9 cellular contexts compared by ENCODE assay signal in genomic region chr9:752201-752600, GRCh38.
DNase-seq lines count a peak whose midpoint lies in the region; ATAC-seq, FAIRE-seq and TF ChIP-seq lines count a peak whose summit lies in the region.
"Had no signal": no experiment of that assay in that cellular context is flagged by ENCODE, and none has a peak within 500 bp of the region (broad histone marks: within the 10 kb centered on the region; RNA-seq: fewer than 3 reads in every experiment).

No MANE protein-coding gene starts in this region.

- no peaks in the 10 kb centered on the region; a peak in 1 of 22 replicates for H3K36me3 ChIP-seq in BLaER1 treated with 17β-estradiol and CSF1 and Interleukin-3, amounts not matched to agents 10 nM and 100 nM
- H3K36me3 ChIP-seq in endothelial cell of umbilical vein (ENCODE audit: control insufficient read depth in 2 of 2, extremely low read depth in 1 of 2, insufficient read depth in 2 of 2, low read length in 2 of 2) (no peaks in the 10 kb centered on the region), psoas muscle (ENCODE audit: insufficient read depth in 1 of 2, low read depth in 1 of 2) (peaks cover 0 to 8% of the 10 kb centered on the region in 2 donors)
- no peaks in the 10 kb centered on the region for H3K36me3 ChIP-seq in CD4-positive, alpha-beta memory T cell (ENCODE audit: insufficient read depth, low read length)

- TF ChIP-seq POLR2A in endothelial cell of umbilical vein (IDR thresholded peaks at IDR 0.05; ENCODE audit: low read depth, low read length) = no peak

- DNase-seq in NCI-H226 (peak; percentile 79), endothelial cell of umbilical vein (ENCODE audit: low read depth, low spot score) (peak; percentile 82), psoas muscle (no peak)
- DNase-seq in stimulated activated CD4-positive, alpha-beta T cell treated with anti-CD3 and anti-CD28 coated beads, Interleukin-12 subunit alpha, Interleukin-12 subunit beta, amount 100 ng/mL, for 4 hours = no peak
- DNase-seq in CD4-positive, alpha-beta memory T cell = no peak
- DNase-seq: NCI-H2171 treated with DMSO at 0.1 percent for 48 hours had no signal

- H3K9ac ChIP-seq in BLaER1 treated with 17β-estradiol and CSF1 and Interleukin-3, amounts not matched to agents 10 nM and 100 nM = no peak overlapping the region
- H3K9ac ChIP-seq in endothelial cell of umbilical vein (replicated peaks; ENCODE audit: extremely low read depth, insufficient read depth, low read length) = no peak overlapping the region

- FAIRE-seq in endothelial cell of umbilical vein (lab: Jason Lieb, UNC) = peak; percentile 89

- dilution Hi-C loops in endothelial cell of umbilical vein (cut with MboI; ENCODE audit: extremely low pct_ligation_motif_present, low sequenced_read_pairs) = loop anchor here (25.0 kb wide), 1 partner anchor 140 kb away; no protein-coding TSS in a partner anchor

- intact Hi-C loops in endothelial cell of umbilical vein (cut with micrococcal nuclease) (loop anchor here (1.0 kb wide), 1 partner anchor 75 kb away; no protein-coding TSS in a partner anchor), psoas muscle (cut with DNase I) (loop anchor here in 1 of 2 donors (5.0 kb wide), 1 partner anchor 55 kb away; no protein-coding TSS in a partner anchor)
- intact Hi-C loops in CD4-positive, alpha-beta memory T cell (cut with micrococcal nuclease) = no loop called here

- H3K4me3 Mint-ChIP-seq in CD4-positive, alpha-beta memory T cell = no peak overlapping the region

- no TSS peak for BruUV-seq in endothelial cell of umbilical vein (replicated peaks; lab: Mats Ljungman, UMichigan)

- no peak for TF ChIP-seq CTCF in endothelial cell of umbilical vein (IDR thresholded peaks at IDR 0.05; ENCODE audit: extremely low read depth in 1 of 2, insufficient read depth in 1 of 2, low read depth in 1 of 2, low read length in 2 of 2)
- no peak for TF ChIP-seq CTCF in psoas muscle (IDR thresholded peaks at IDR 0.05)

- ATAC-seq in psoas muscle (no peak), GM18873 (IDR thresholded peaks at IDR 0.05; ENCODE audit: low FRiP score, unreplicated experiment) (no peak), GM18520 (IDR thresholded peaks at IDR 0.05; ENCODE audit: unreplicated experiment) (no peak)

- no peak overlapping the region for H2AFZ ChIP-seq in endothelial cell of umbilical vein (ENCODE audit: low read depth, low read length)

- POLR2A ChIA-PET in endothelial cell of umbilical vein (lab: Charles Lee) = interaction anchor here (1.0 kb wide), 1 partner anchor 68 kb away, joined by 5 read pairs; no protein-coding TSS in a partner anchor
- POLR2A ChIA-PET in CD4-positive, alpha-beta memory T cell (lab: Charles Lee; ENCODE audit: partially characterized antibody) = no interaction called here

- H3K4me1 Mint-ChIP-seq in CD4-positive, alpha-beta memory T cell = peaks cover 26 to 49% (median 40%) of the 10 kb centered on the region in 4 donors

- H3K27ac Mint-ChIP-seq in CD4-positive, alpha-beta memory T cell = no peak overlapping the region

- H3K9me1 ChIP-seq in endothelial cell of umbilical vein (replicated peaks; ENCODE audit: control insufficient read depth, extremely low read depth, insufficient read depth, low read length) = no peaks in the 10 kb centered on the region

- H4K20me1 ChIP-seq in BLaER1 treated with 17β-estradiol and CSF1 and Interleukin-3, amounts not matched to agents 10 nM and 100 nM = no peaks in the 10 kb centered on the region
- H4K20me1 ChIP-seq in endothelial cell of umbilical vein (replicated peaks; ENCODE audit: control insufficient read depth, extremely low read depth, insufficient read depth, low read length) = no peaks in the 10 kb centered on the region

- H3K4me3 ChIP-seq in BLaER1 treated with 17β-estradiol and CSF1 and Interleukin-3, amounts not matched to agents 10 nM and 100 nM = no peak overlapping the region; a peak in 1 of 20 replicates
- H3K4me3 ChIP-seq in endothelial cell of umbilical vein (replicated peaks in 1 of 3; ENCODE audit: insufficient read depth in 1 of 3, low read depth in 1 of 3, low read length in 3 of 3) = no peak overlapping the region
- H3K4me3 ChIP-seq in psoas muscle = no peak overlapping the region
- no peak overlapping the region for H3K4me3 ChIP-seq in CD4-positive, alpha-beta memory T cell (ENCODE audit: low read length in 2 of 2)

- H3K4me2 ChIP-seq in BLaER1 treated with 17β-estradiol and CSF1 and Interleukin-3, amounts not matched to agents 10 nM and 100 nM = peak overlapping the region; percentile 68 to 94 (median 88)
- H3K4me2 ChIP-seq in endothelial cell of umbilical vein (ENCODE audit: insufficient read depth, low read length) = peak overlapping the region; percentile 43

- no peaks in the 10 kb centered on the region for H3K79me2 ChIP-seq in endothelial cell of umbilical vein (ENCODE audit: control insufficient read depth, insufficient read depth, low read length)

- H3K36me3 Mint-ChIP-seq in CD4-positive, alpha-beta memory T cell = peaks cover 1 to 3% of the 10 kb centered on the region in 2 donors

- 81 to 89% (median 88%) methylated on average over 5 of the region's 5 CpGs for WGBS in psoas muscle, 3 donors

- no peaks in the 10 kb centered on the region; a peak in 1 of 22 replicates for H3K9me3 ChIP-seq in BLaER1 treated with 17β-estradiol and CSF1 and Interleukin-3, amounts not matched to agents 10 nM and 100 nM (replicated peaks in 1 of 11)
- H3K9me3 ChIP-seq in endothelial cell of umbilical vein (replicated peaks; ENCODE audit: control insufficient read depth, insufficient read depth, low read length) = no peaks in the 10 kb centered on the region
- H3K9me3 ChIP-seq in psoas muscle = no peaks in the 10 kb centered on the region
- H3K9me3 ChIP-seq in CD4-positive, alpha-beta memory T cell (ENCODE audit: control insufficient read depth in 1 of 2, low read length in 2 of 2) = no peaks in the 10 kb centered on the region

- no peaks in the 10 kb centered on the region for H3K9me3 Mint-ChIP-seq in CD4-positive, alpha-beta memory T cell

- CTCF ChIA-PET in endothelial cell of umbilical vein (lab: Charles Lee) = interaction anchor here (0.7 to 2.2 kb wide), 7 partner anchors 9 to 139 kb away, joined by 3 to 10 read pairs (median 5); no protein-coding TSS in a partner anchor
- CTCF ChIA-PET in CD4-positive, alpha-beta memory T cell (lab: Charles Lee; ENCODE audit: partially characterized antibody) = interaction anchor here (1.5 kb wide), 1 partner anchor 14 kb away, joined by 4 read pairs; no protein-coding TSS in a partner anchor

- peak overlapping the region in 8 of 11 experiments; percentile 11 to 64 (median 55); a peak in 11 of 22 replicates for H3K27ac ChIP-seq in BLaER1 treated with 17β-estradiol and CSF1 and Interleukin-3, amounts not matched to agents 10 nM and 100 nM
- peak overlapping the region; percentile 50 for H3K27ac ChIP-seq in endothelial cell of umbilical vein (ENCODE audit: insufficient read depth, low read depth, low read length)
- H3K27ac ChIP-seq in psoas muscle = peak overlapping the region; percentile 85
- H3K27ac ChIP-seq in CD4-positive, alpha-beta memory T cell (ENCODE audit: low read depth, low read length) = no peak overlapping the region

- peaks cover 0 to 2% of the 10 kb centered on the region in 2 donors for H3K27me3 Mint-ChIP-seq in CD4-positive, alpha-beta memory T cell

- H3K4me1 ChIP-seq in BLaER1 treated with 17β-estradiol and CSF1 and Interleukin-3, amounts not matched to agents 10 nM and 100 nM = peaks cover 83 to 98% (median 91%) of the 10 kb centered on the region in 10 experiments
- peaks cover 36% of the 10 kb centered on the region for H3K4me1 ChIP-seq in endothelial cell of umbilical vein (ENCODE audit: control insufficient read depth, extremely low read depth, insufficient read depth, low read length)
- H3K4me1 ChIP-seq in psoas muscle = peaks cover 43% of the 10 kb centered on the region
- peaks cover 36% of the 10 kb centered on the region for H3K4me1 ChIP-seq in CD4-positive, alpha-beta memory T cell (ENCODE audit: insufficient read depth, low read length)

- no peaks in the 10 kb centered on the region for H3K27me3 ChIP-seq in BLaER1 treated with 17β-estradiol and CSF1 and Interleukin-3, amounts not matched to agents 10 nM and 100 nM
- no peaks in the 10 kb centered on the region for H3K27me3 ChIP-seq in endothelial cell of umbilical vein (ENCODE audit: control insufficient read depth in 2 of 2, insufficient read depth in 2 of 2, low read length in 2 of 2)
- no peaks in the 10 kb centered on the region for H3K27me3 ChIP-seq in psoas muscle (ENCODE audit: insufficient read depth in 3 of 3, low read length in 2 of 3)
- no peaks in the 10 kb centered on the region for H3K27me3 ChIP-seq in CD4-positive, alpha-beta memory T cell (ENCODE audit: insufficient read depth, low read length)

TF ChIP-seq in endothelial cell of umbilical vein, 7 proteins besides CTCF, POLR2A, EP300 and RAD21:
- TF ChIP-seq EZH2 (IDR thresholded peaks at IDR 0.05; ENCODE audit: borderline replicate concordance, low read depth, low read length, severe bottlenecking) (no peak), GATA2 (IDR thresholded peaks at IDR 0.05; ENCODE audit: insufficient read depth, insufficient read length, low read depth, low read length) (no peak), FOS (IDR thresholded peaks at IDR 0.05; ENCODE audit: borderline replicate concordance, insufficient read depth, low read length) (peak; percentile 78), POLR2AphosphoS5 (IDR thresholded peaks at IDR 0.05; ENCODE audit: insufficient read depth, low read depth, low read length) (no peak), MYC (IDR thresholded peaks at IDR 0.05; ENCODE audit: low read depth, low read length) (no peak), JUN (IDR thresholded peaks at IDR 0.05; ENCODE audit: borderline replicate concordance, insufficient read depth, insufficient read length, low read depth) (peak; percentile 77)
- TF ChIP-seq, protein P1, sequence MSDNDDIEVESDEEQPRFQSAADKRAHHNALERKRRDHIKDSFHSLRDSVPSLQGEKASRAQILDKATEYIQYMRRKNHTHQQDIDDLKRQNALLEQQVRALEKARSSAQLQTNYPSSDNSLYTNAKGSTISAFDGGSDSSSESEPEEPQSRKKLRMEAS (IDR thresholded peaks at IDR 0.05; ENCODE audit: insufficient read depth, insufficient read length) = no peak

Comparison
In these comparisons a context has a peak if more than half of its experiments do, and no peak if none do; other contexts are left out.
1. DNase-seq: peak in NCI-H226 (single experiment) and endothelial cell of umbilical vein (single experiment); none in psoas muscle (0 of 2), stimulated activated CD4-positive, alpha-beta T cell treated with anti-CD3 and anti-CD28 coated beads, Interleukin-12 subunit alpha, Interleukin-12 subunit beta, amount 100 ng/mL, for 4 hours (single experiment) and CD4-positive, alpha-beta memory T cell (0 of 5).